22 cellular contexts compared by ENCODE assay signal in genomic region chr5:174446446-174446845, GRCh38.
"Had no signal": no experiment of that assay in that cellular context is flagged by ENCODE, and none has a peak within 500 bp of the region (broad histone marks: within the 10 kb centered on the region; RNA-seq: fewer than 3 reads in every experiment).

No MANE protein-coding gene starts in this region.

- H3K4me3 Mint-ChIP-seq: activated CD4-positive, alpha-beta T cell treated with anti-CD3 and anti-CD28 coated beads for 36 hours; activated CD8-positive, alpha-beta T cell treated with anti-CD3 and anti-CD28 coated beads for 36 hours; activated naive CD8-positive, alpha-beta T cell treated with anti-CD3 and anti-CD28 coated beads, Interleukin-2, amount 10 ng/mL, durations not matched to agents 7 days and 5 days; activated T-cell treated with anti-CD3 and anti-CD28 coated beads, Interleukin-2, amount 50 U/mL, for 72 hours had no signal

- H3K36me3 ChIP-seq: adrenal gland, breast epithelium, WERI-Rb-1 had no signal

- H3K4me2 ChIP-seq: PC-9 had no signal

- H3K27ac ChIP-seq: adrenal gland, breast epithelium, PC-9, SK-N-MC, WERI-Rb-1 had no signal

- H2AFZ ChIP-seq: PC-9 had no signal

- H3K4me1 Mint-ChIP-seq: activated CD4-positive, alpha-beta T cell treated with anti-CD3 and anti-CD28 coated beads for 36 hours; activated naive CD8-positive, alpha-beta T cell treated with anti-CD3 and anti-CD28 coated beads, Interleukin-2, amount 10 ng/mL, durations not matched to agents 7 days and 5 days had no signal

- DNase-seq: activated CD4-positive, alpha-beta T cell treated with anti-CD3 and anti-CD28 coated beads for 36 hours; activated CD8-positive, alpha-beta memory T cell treated with anti-CD3 and anti-CD28 coated beads, Interleukin-2, amount 50 U/mL, for 4 hours; activated CD8-positive, alpha-beta T cell treated with anti-CD3 and anti-CD28 coated beads for 36 hours; activated naive CD4-positive, alpha-beta T cell treated with anti-CD3 and anti-CD28 coated beads, Interleukin-2, amount 50 U/mL, for 16 hours; activated naive CD8-positive, alpha-beta T cell treated with anti-CD3 and anti-CD28 coated beads, Interleukin-2, amount 10 ng/mL, durations not matched to agents 7 days and 5 days; activated T-cell treated with anti-CD3 and anti-CD28 coated beads, Interleukin-2, amount 50 U/mL, for 72 hours; adrenal gland; anterior cingulate cortex; MM.1S; NCI-H1105 treated with DMSO at 0.1 percent for 48 hours; NCI-H1436 treated with DMSO at 0.1 percent for 48 hours; NCI-H187; NCI-H2081; NCI-H510A treated with DMSO at 0.1 percent for 48 hours; NCI-H69; PC-9; SIG-M5; T-helper 1 cell; WERI-Rb-1 had no signal

- H3K4me3 ChIP-seq: adrenal gland, breast epithelium, PC-9, SK-N-MC had no signal

- H3K27me3 Mint-ChIP-seq: activated CD8-positive, alpha-beta T cell treated with anti-CD3 and anti-CD28 coated beads for 36 hours had no signal

- H3K27ac Mint-ChIP-seq: activated CD4-positive, alpha-beta T cell treated with anti-CD3 and anti-CD28 coated beads for 36 hours; activated CD8-positive, alpha-beta T cell treated with anti-CD3 and anti-CD28 coated beads for 36 hours; activated naive CD8-positive, alpha-beta T cell treated with anti-CD3 and anti-CD28 coated beads, Interleukin-2, amount 10 ng/mL, durations not matched to agents 7 days and 5 days; activated T-cell treated with anti-CD3 and anti-CD28 coated beads, Interleukin-2, amount 50 U/mL, for 72 hours; activated T-helper 2 cell treated with anti-CD3 and anti-CD28 coated beads, Interferon-gamma antibody, Interleukin-2, Interleukin-4, amounts not matched to agents 10 μg/mL and 5 μg/mL and 100 μg/mL, durations not matched to agents 14 hours and 24 hours and 36 hours had no signal

- H3K9me3 ChIP-seq: adrenal gland, breast epithelium had no signal

- H3K36me3 Mint-ChIP-seq: activated naive CD8-positive, alpha-beta T cell treated with anti-CD3 and anti-CD28 coated beads, Interleukin-2, amount 10 ng/mL, durations not matched to agents 7 days and 5 days had no signal

- ATAC-seq: activated CD4-positive, alpha-beta T cell treated with anti-CD3 and anti-CD28 coated beads for 36 hours; activated CD8-positive, alpha-beta T cell treated with anti-CD3 and anti-CD28 coated beads for 36 hours; activated T-cell treated with anti-CD3 and anti-CD28 coated beads, Interleukin-2, amount 50 U/mL, for 72 hours had no signal

- H3K9me3 Mint-ChIP-seq: activated T-helper 2 cell treated with anti-CD3 and anti-CD28 coated beads, Interferon-gamma antibody, Interleukin-2, Interleukin-4, amounts not matched to agents 10 μg/mL and 5 μg/mL and 100 μg/mL, durations not matched to agents 14 hours and 24 hours and 36 hours had no signal

- H3K4me1 ChIP-seq: adrenal gland, breast epithelium had no signal

- H3K27me3 ChIP-seq: breast epithelium had no signal
